In genomic region chr12:103865151-103865730, GRCh38 we compare ENCODE assay signal across 21 cellular contexts.
"Had no signal": no experiment of that assay in that cellular context is flagged by ENCODE, and none has a peak within 500 bp of the region (broad histone marks: within the 10 kb centered on the region; RNA-seq: fewer than 3 reads in every experiment).

No MANE protein-coding gene starts in this region.

- H3K4me3 ChIP-seq: transverse colon, uterus had no signal

- H3K27ac Mint-ChIP-seq: activated B cell treated with CpG ODN at 0.5 μM for 24 hours; activated CD4-positive, alpha-beta memory T cell treated with anti-CD3 and anti-CD28 coated beads, Interleukin-2, amount 10 ng/mL, durations not matched to agents 7 days and 5 days; activated CD8-positive, alpha-beta memory T cell treated with anti-CD3 and anti-CD28 coated beads, Interleukin-2, amount 10 ng/mL, durations not matched to agents 7 days and 5 days; activated naive CD4-positive, alpha-beta T cell treated with anti-CD3 and anti-CD28 coated beads for 36 hours; activated T-helper 2 cell treated with anti-CD3 and anti-CD28 coated beads, Interferon-gamma antibody, Interleukin-2, Interleukin-4, amounts not matched to agents 10 μg/mL and 5 μg/mL and 100 μg/mL, durations not matched to agents 14 hours and 24 hours and 36 hours; immature natural killer cell; nephron; T-cell had no signal

- H3K4me1 Mint-ChIP-seq: activated B cell treated with CpG ODN at 0.5 μM for 24 hours; activated CD4-positive, alpha-beta memory T cell treated with anti-CD3 and anti-CD28 coated beads, Interleukin-2, amount 10 ng/mL, durations not matched to agents 7 days and 5 days; activated CD8-positive, alpha-beta memory T cell treated with anti-CD3 and anti-CD28 coated beads, Interleukin-2, amount 10 ng/mL, durations not matched to agents 7 days and 5 days; immature natural killer cell; T-cell had no signal

- H3K27me3 ChIP-seq: transverse colon, uterus had no signal

- H3K36me3 Mint-ChIP-seq: activated CD8-positive, alpha-beta memory T cell treated with anti-CD3 and anti-CD28 coated beads, Interleukin-2, amount 10 ng/mL, durations not matched to agents 7 days and 5 days; immature natural killer cell; T-cell had no signal

- H3K9me3 Mint-ChIP-seq: activated B cell treated with CpG ODN at 0.5 μM for 24 hours; activated CD4-positive, alpha-beta memory T cell treated with anti-CD3 and anti-CD28 coated beads, Interleukin-2, amount 10 ng/mL, durations not matched to agents 7 days and 5 days; activated naive CD4-positive, alpha-beta T cell treated with anti-CD3 and anti-CD28 coated beads for 36 hours; activated T-helper 2 cell treated with anti-CD3 and anti-CD28 coated beads, Interferon-gamma antibody, Interleukin-2, Interleukin-4, amounts not matched to agents 10 μg/mL and 5 μg/mL and 100 μg/mL, durations not matched to agents 14 hours and 24 hours and 36 hours; immature natural killer cell; nephron; T-cell had no signal

- H3K27me3 Mint-ChIP-seq: activated B cell treated with CpG ODN at 0.5 μM for 24 hours had no signal

- ATAC-seq: activated CD8-positive, alpha-beta memory T cell treated with anti-CD3 and anti-CD28 coated beads, Interleukin-2, amount 10 ng/mL, durations not matched to agents 7 days and 5 days; left ventricle myocardium superior; T-cell had no signal

- H3K4me3 Mint-ChIP-seq: activated B cell treated with CpG ODN at 0.5 μM for 24 hours; activated CD4-positive, alpha-beta memory T cell treated with anti-CD3 and anti-CD28 coated beads, Interleukin-2, amount 10 ng/mL, durations not matched to agents 7 days and 5 days; activated CD8-positive, alpha-beta memory T cell treated with anti-CD3 and anti-CD28 coated beads, Interleukin-2, amount 10 ng/mL, durations not matched to agents 7 days and 5 days; activated naive CD4-positive, alpha-beta T cell treated with anti-CD3 and anti-CD28 coated beads for 36 hours; immature natural killer cell; nephron; T-cell had no signal

- H3K36me3 ChIP-seq: transverse colon, uterus had no signal

- DNase-seq: activated B cell treated with CpG ODN at 0.5 μM for 24 hours; activated CD4-positive, alpha-beta memory T cell treated with anti-CD3 and anti-CD28 coated beads, Interleukin-2, amount 10 ng/mL, durations not matched to agents 7 days and 5 days; activated CD4-positive, alpha-beta T cell treated with anti-CD3 and anti-CD28 coated beads for 4 hours; activated CD8-positive, alpha-beta memory T cell treated with anti-CD3 and anti-CD28 coated beads, Interleukin-2, amount 10 ng/mL, durations not matched to agents 7 days and 5 days; activated naive CD4-positive, alpha-beta T cell treated with anti-CD3 and anti-CD28 coated beads for 36 hours; aorta; cerebellar nuclear complex; cortex of kidney; immature natural killer cell; left ventricle myocardium superior; mesendoderm; posterior cingulate gyrus; stimulated activated CD4-positive, alpha-beta T cell treated with anti-CD3 and anti-CD28 coated beads, Interleukin-12 subunit alpha, Interleukin-12 subunit beta, amount 100 ng/mL, for 4 hours; stimulated activated CD4-positive, alpha-beta T cell treated with anti-CD3 and anti-CD28 coated beads, Interleukin-2, amount 100 ng/mL, for 24 hours; stimulated activated naive CD4-positive, alpha-beta T cell treated with Interleukin-2 at 50 U/mL for 16 hours; substantia nigra; T-cell; transverse colon; uterus had no signal
